15 cellular contexts compared by ENCODE assay signal in genomic region chr17:42673266-42673884, GRCh38. TPM values are rescaled to one million over a fixed set of nuclear protein-coding genes. Genes with fewer than 3 reads are reported as not detected.
DNase-seq lines count a peak whose midpoint lies in the region; ATAC-seq and TF ChIP-seq lines count a peak whose summit lies in the region.
"Had no signal": no experiment of that assay in that cellular context is flagged by ENCODE, and none has a peak within 500 bp of the region (broad histone marks: within the 10 kb centered on the region; RNA-seq: fewer than 3 reads in every experiment).

No MANE protein-coding gene starts in this region.

- H2AFZ ChIP-seq in ACC112 (ENCODE audit: low read length, unreplicated experiment) (no peak overlapping the region), fibroblast of lung (ENCODE audit: low read length) (no peak overlapping the region)

- H3K4me1 ChIP-seq in ACC112 (ENCODE audit: control insufficient read depth, insufficient read depth, low read length, unreplicated experiment) (peaks cover 37% of the 10 kb centered on the region), HUES6 (ENCODE audit: control insufficient read depth, insufficient read depth, low read length) (peaks cover 63% of the 10 kb centered on the region), fibroblast of lung (ENCODE audit: control insufficient read depth, extremely low read depth, insufficient read depth, low read length) (peaks cover 25% of the 10 kb centered on the region), ovary (ENCODE audit: insufficient read depth) (peaks cover 14% of the 10 kb centered on the region)

- peaks cover 10% of the 10 kb centered on the region; the same call in 1 of the 2 replicates for H3K36me3 ChIP-seq in ACC112 (ENCODE audit: insufficient read depth, low read length)
- H3K36me3 ChIP-seq in HUES6 (ENCODE audit: control insufficient read depth, insufficient read depth, low read length), result peaks cover 8% of the 10 kb centered on the region
- peaks cover 26% of the 10 kb centered on the region for H3K36me3 ChIP-seq in fibroblast of lung (ENCODE audit: control insufficient read depth, insufficient read depth, low read length)
- no peaks in the 10 kb centered on the region for H3K36me3 ChIP-seq in ovary

- no peaks in the 10 kb centered on the region for H4K20me1 ChIP-seq in fibroblast of lung (ENCODE audit: control insufficient read depth, extremely low read depth, insufficient read depth, low read length)

- TF ChIP-seq CTCF in fibroblast of lung (conservative IDR thresholded peaks at IDR 0.05 in 1 of 2, IDR thresholded peaks at IDR 0.05 in 1 of 2; ENCODE audit: low read depth in 1 of 2, low read length in 2 of 2) (no peak), ovary (IDR thresholded peaks at IDR 0.05) (no peak)

- no peak for DNase-seq in fibroblast of lung (ENCODE audit: low read depth in 2 of 2)
- DNase-seq in ovary, result peak in 3 of 5 donors; percentile 52 to 68 (median 61)
- no peak for DNase-seq in stimulated activated naive CD8-positive, alpha-beta T cell treated with anti-CD3 and anti-CD28 coated beads, Interleukin-15, amount 100 ng/mL, for 72 hours
- DNase-seq in hepatic stellate cell (ENCODE audit: low spot score), result no peak
- DNase-seq in activated T-cell treated with anti-CD3 and anti-CD28 coated beads, Interleukin-2, amount 50 U/mL, for 72 hours, result no peak
- DNase-seq in activated CD8-positive, alpha-beta memory T cell treated with anti-CD3 and anti-CD28 coated beads, Interleukin-2, amount 50 U/mL, for 4 hours, result no peak
- DNase-seq: activated CD4-positive, CD25-positive, alpha-beta regulatory T cell; NCI-H1417 treated with DMSO at 0.1 percent for 48 hours; NCI-H748 treated with DMSO at 0.1 percent for 48 hours had no signal

- H3K9me3 ChIP-seq in HUES6 (ENCODE audit: control insufficient read depth, insufficient read depth, low read depth, low read length), result no peaks in the 10 kb centered on the region
- H3K9me3 ChIP-seq in fibroblast of lung (ENCODE audit: control insufficient read depth, insufficient read depth, low read depth, low read length), result no peaks in the 10 kb centered on the region
- H3K9me3 ChIP-seq in ovary, result no peaks in the 10 kb centered on the region
- H3K9me3 ChIP-seq: SK-N-SH had no signal

- no peak overlapping the region for H3K9ac ChIP-seq in HUES6 (ENCODE audit: low read length)
- H3K9ac ChIP-seq in fibroblast of lung (ENCODE audit: insufficient read depth, low read length), result no peak overlapping the region
- H3K9ac ChIP-seq: SK-N-SH had no signal

- H3K36me3 Mint-ChIP-seq in activated T-cell treated with anti-CD3 and anti-CD28 coated beads, Interleukin-2, amount 50 U/mL, for 72 hours (ENCODE audit: insufficient read depth in 2 of 2), result peaks cover 0 to 1% of the 10 kb centered on the region in 2 donors

- H3K27me3 Mint-ChIP-seq in stimulated activated naive CD8-positive, alpha-beta T cell treated with anti-CD3 and anti-CD28 coated beads, Interleukin-15, amount 100 ng/mL, for 72 hours, result peaks cover 81% of the 10 kb centered on the region
- peaks cover 52% of the 10 kb centered on the region for H3K27me3 Mint-ChIP-seq in activated T-cell treated with anti-CD3 and anti-CD28 coated beads, Interleukin-2, amount 50 U/mL, for 72 hours (ENCODE audit: low read depth)

- 33 to 40% (median 39%) methylated on average over 28 to 30 of the region's 30 CpGs for whole genome bisulfite sequencing in ovary, 3 donors

- no peaks in the 10 kb centered on the region for H3K27me3 ChIP-seq in ACC112 (ENCODE audit: insufficient read depth, low read length)
- peaks cover 53% of the 10 kb centered on the region for H3K27me3 ChIP-seq in HUES6 (ENCODE audit: control insufficient read depth, insufficient read depth, low read length)
- no peaks in the 10 kb centered on the region for H3K27me3 ChIP-seq in fibroblast of lung (ENCODE audit: control insufficient read depth, insufficient read depth, low read length)
- H3K27me3 ChIP-seq in ovary, result no peaks in the 10 kb centered on the region
- H3K27me3 ChIP-seq: cardiac muscle cell had no signal

- no peak overlapping the region for H3K4me3 Mint-ChIP-seq in stimulated activated naive CD8-positive, alpha-beta T cell treated with anti-CD3 and anti-CD28 coated beads, Interleukin-15, amount 100 ng/mL, for 72 hours
- no peak overlapping the region for H3K4me3 Mint-ChIP-seq in activated T-cell treated with anti-CD3 and anti-CD28 coated beads, Interleukin-2, amount 50 U/mL, for 72 hours

- H3K4me3 ChIP-seq in ACC112 (ENCODE audit: low read depth, low read length) (peak overlapping the region; percentile 85), HUES6 (ENCODE audit: low read depth, low read length) (peak overlapping the region; percentile 96), fibroblast of lung (replicated peaks in 1 of 4; ENCODE audit: control extremely low read depth in 1 of 4, insufficient read depth in 1 of 4, low read depth in 3 of 4, low read length in 4 of 4) (peak overlapping the region in 2 of 4 experiments; percentile 19 to 94), ovary (peak overlapping the region; percentile 63)
- H3K4me3 ChIP-seq: cardiac muscle cell, lung had no signal

- H3K27ac Mint-ChIP-seq in stimulated activated naive CD8-positive, alpha-beta T cell treated with anti-CD3 and anti-CD28 coated beads, Interleukin-15, amount 100 ng/mL, for 72 hours, result no peak overlapping the region
- no peak overlapping the region for H3K27ac Mint-ChIP-seq in activated T-cell treated with anti-CD3 and anti-CD28 coated beads, Interleukin-2, amount 50 U/mL, for 72 hours

- intact Hi-C loops in ovary (cut with DNase I), result no loop called here

- no peaks in the 10 kb centered on the region for H3K9me3 Mint-ChIP-seq in stimulated activated naive CD8-positive, alpha-beta T cell treated with anti-CD3 and anti-CD28 coated beads, Interleukin-15, amount 100 ng/mL, for 72 hours
- H3K9me3 Mint-ChIP-seq in activated T-cell treated with anti-CD3 and anti-CD28 coated beads, Interleukin-2, amount 50 U/mL, for 72 hours, result no peaks in the 10 kb centered on the region
- H3K9me3 Mint-ChIP-seq: activated T-helper 1 cell treated with anti-CD3 and anti-CD28 coated beads, Interleukin-12 subunit alpha, Interleukin-12 subunit beta, Interleukin-2, Interleukin-4 antibody, amounts not matched to agents 30 ng/mL and 10 ng/mL and 1 ng/mL, durations not matched to agents 14 hours and 24 hours and 36 hours had no signal

- TF ChIP-seq POLR2A in ovary (IDR thresholded peaks at IDR 0.05), result no peak

- H3K27ac ChIP-seq in ACC112 (ENCODE audit: low read depth, low read length) (no peak overlapping the region), HUES6 (ENCODE audit: low read depth, low read length) (no peak overlapping the region), fibroblast of lung (ENCODE audit: insufficient read depth, low read length) (no peak overlapping the region), ovary (peak overlapping the region; percentile 82 to 84)
- H3K27ac ChIP-seq: cardiac muscle cell had no signal

- H3K4me2 ChIP-seq in fibroblast of lung (ENCODE audit: extremely low read depth, insufficient read depth, low read length), result peak overlapping the region; percentile 30

- peaks cover 60% of the 10 kb centered on the region for H3K4me1 Mint-ChIP-seq in stimulated activated naive CD8-positive, alpha-beta T cell treated with anti-CD3 and anti-CD28 coated beads, Interleukin-15, amount 100 ng/mL, for 72 hours
- peaks cover 37% of the 10 kb centered on the region for H3K4me1 Mint-ChIP-seq in activated T-cell treated with anti-CD3 and anti-CD28 coated beads, Interleukin-2, amount 50 U/mL, for 72 hours (ENCODE audit: low read depth)

- H3K79me2 ChIP-seq in ACC112 (ENCODE audit: control insufficient read depth, insufficient read depth, low read length, unreplicated experiment) (peaks cover 24% of the 10 kb centered on the region), fibroblast of lung (ENCODE audit: control insufficient read depth, insufficient read depth, low read length) (peaks cover 24% of the 10 kb centered on the region)

- TF ChIP-seq EP300 in ovary (IDR thresholded peaks at IDR 0.05), result no peak

- no peak for ATAC-seq in stimulated activated naive CD8-positive, alpha-beta T cell treated with anti-CD3 and anti-CD28 coated beads, Interleukin-15, amount 100 ng/mL, for 72 hours
- ATAC-seq in activated T-cell treated with anti-CD3 and anti-CD28 coated beads, Interleukin-2, amount 50 U/mL, for 72 hours (replicated peaks in 1 of 2), result no peak

RNA-seq across cellular contexts. Expression of gene PLEKHH3, which starts 3.4 kb away (rescaled TPM):
- total RNA-seq in fibroblast of lung (19.3 and 24.6 TPM in 2 replicates), ovary (10 to 100 TPM; 23.6 to 81.6 (median 58.4) TPM)
- polyA plus RNA-seq in fibroblast of lung (2.3 and 3.0 TPM in 2 replicates), ovary (10 to 100 TPM in 1 of 2 donors, 1 to 10 TPM in 1; 2.1 to 30.9 TPM)
- 10.5 and 16.2 TPM in 2 replicates for polyA plus RNA-seq in fibroblast of lung (2012)
- 4.1 and 9.3 TPM in 2 replicates for polyA minus RNA-seq in fibroblast of lung (ENCODE audit: low replicate concordance)
- total RNA-seq in activated T-cell treated with anti-CD3 and anti-CD28 coated beads, Interleukin-2, amount 50 U/mL, for 72 hours, result 1 to 10 TPM; 1.2 to 1.9 TPM

RNA-seq across cellular contexts. Expression of gene CCR10, which starts 8.3 kb away (rescaled TPM):
- total RNA-seq in fibroblast of lung (1.3 and 2.6 TPM in 2 replicates), ovary (1 to 10 TPM; 1.5 to 6.8 (median 3.7) TPM)
- polyA plus RNA-seq in fibroblast of lung (0.87 and 2.5 TPM in 2 replicates), ovary (1 to 10 TPM in 1 of 2 donors, under 1 TPM in 1; 0.15 to 2.7 TPM)
- 4.2 and 10.0 TPM in 2 replicates for polyA plus RNA-seq in fibroblast of lung (2012)
- polyA minus RNA-seq in fibroblast of lung (ENCODE audit: low replicate concordance), result 2.4 and 2.9 TPM in 2 replicates
- under 1 TPM in 1 of 2 donors, not detected in 1; 0.83 TPM for total RNA-seq in activated T-cell treated with anti-CD3 and anti-CD28 coated beads, Interleukin-2, amount 50 U/mL, for 72 hours

RNA-seq across cellular contexts. Expression of gene CNTNAP1, which starts 9.0 kb away (rescaled TPM):
- total RNA-seq in fibroblast of lung (20.5 and 40.1 TPM in 2 replicates), ovary (10 to 100 TPM in 5 of 7 donors, 1 to 10 TPM in 2; 3.7 to 41.4 (median 15.5) TPM)
- polyA plus RNA-seq in fibroblast of lung (39.4 and 39.5 TPM in 2 replicates), ovary (1 to 10 TPM; 7.0 to 7.5 TPM)
- 44.9 and 52.7 TPM in 2 replicates for polyA plus RNA-seq in fibroblast of lung (2012)
- 110 and 145 TPM in 2 replicates for polyA minus RNA-seq in fibroblast of lung (ENCODE audit: low replicate concordance)
- 1 to 10 TPM in 1 of 2 donors, under 1 TPM in 1; 0.53 to 1.3 TPM for total RNA-seq in activated T-cell treated with anti-CD3 and anti-CD28 coated beads, Interleukin-2, amount 50 U/mL, for 72 hours

RNA-seq across cellular contexts. Expression of gene TUBG2, which starts 14.3 kb away (rescaled TPM):
- total RNA-seq in fibroblast of lung, result 6.9 and 11.6 TPM in 2 replicates
- 13.1 and 13.5 TPM in 2 replicates for polyA plus RNA-seq in fibroblast of lung
- 14.4 and 15.0 TPM in 2 replicates for polyA plus RNA-seq in fibroblast of lung (2012)
- polyA minus RNA-seq in fibroblast of lung (ENCODE audit: low replicate concordance), result 17.2 and 25.9 TPM in 2 replicates
- 10 to 100 TPM; 19.4 to 30.0 (median 23.2) TPM for total RNA-seq in ovary
- polyA plus RNA-seq in ovary, result 10 to 100 TPM; 20.9 to 21.5 TPM
- 10 to 100 TPM in 1 of 2 donors, 1 to 10 TPM in 1; 8.1 to 11.2 TPM for total RNA-seq in activated T-cell treated with anti-CD3 and anti-CD28 coated beads, Interleukin-2, amount 50 U/mL, for 72 hours

Comparison
In these comparisons a context has a peak if more than half of its experiments do, and no peak if none do; other contexts are left out.
1. H3K27ac ChIP-seq: peak in ovary (2 of 2); none in ACC112 (single experiment), HUES6 (single experiment) and fibroblast of lung (single experiment).
2. DNase-seq: peak in ovary (3 of 5); none in fibroblast of lung (0 of 2), stimulated activated naive CD8-positive, alpha-beta T cell treated with anti-CD3 and anti-CD28 coated beads, Interleukin-15, amount 100 ng/mL, for 72 hours (0 of 2), hepatic stellate cell (single experiment), activated T-cell treated with anti-CD3 and anti-CD28 coated beads, Interleukin-2, amount 50 U/mL, for 72 hours (0 of 2) and activated CD8-positive, alpha-beta memory T cell treated with anti-CD3 and anti-CD28 coated beads, Interleukin-2, amount 50 U/mL, for 4 hours (single experiment).